In genomic region chrX:13164611-13165010, GRCh38 we compare ENCODE assay signal across 14 cellular contexts.
DNase-seq lines count a peak whose midpoint lies in the region; ATAC-seq and TF ChIP-seq lines count a peak whose summit lies in the region.
"Had no signal": no experiment of that assay in that cellular context is flagged by ENCODE, and none has a peak within 500 bp of the region (broad histone marks: within the 10 kb centered on the region; RNA-seq: fewer than 3 reads in every experiment).

No MANE protein-coding gene starts in this region.

- intact Hi-C loops in heart right ventricle (cut with DNase I) (loop anchor here in 4 of 10 donors (5.0 to 10.0 kb wide), 5 partner anchors 50 to 190 kb away; partner anchors contain the start of gene TMSB4X (in 3 of the 4)), left ventricle myocardium superior (cut with micrococcal nuclease) (no loop called here), vagina (cut with DNase I) (no loop called here)

- peak overlapping the region; percentile 84 for H3K27ac Mint-ChIP-seq in mesothelial cell of epicardium
- H3K27ac Mint-ChIP-seq: activated naive CD4-positive, alpha-beta T cell treated with anti-CD3 and anti-CD28 coated beads, Interleukin-2, amount 10 ng/mL, durations not matched to agents 7 days and 5 days; T-helper 2 cell treated with Interferon-gamma antibody and Interleukin-4, amounts not matched to agents 5 μg/mL and 100 μg/mL, for 36 hours had no signal

- H3K4me1 ChIP-seq in heart right ventricle (peaks cover 2 to 71% (median 21%) of the 10 kb centered on the region in 9 donors), vagina (peaks cover 21% of the 10 kb centered on the region)

- no peaks in the 10 kb centered on the region for H3K27me3 Mint-ChIP-seq in mesothelial cell of epicardium (ENCODE audit: low read depth)
- H3K27me3 Mint-ChIP-seq: activated naive CD4-positive, alpha-beta T cell treated with anti-CD3 and anti-CD28 coated beads, Interleukin-2, amount 10 ng/mL, durations not matched to agents 7 days and 5 days had no signal

- peaks cover 25% of the 10 kb centered on the region for H3K9me3 Mint-ChIP-seq in mesothelial cell of epicardium
- H3K9me3 Mint-ChIP-seq: T-helper 2 cell treated with Interferon-gamma antibody and Interleukin-4, amounts not matched to agents 5 μg/mL and 100 μg/mL, for 36 hours had no signal

- DNase-seq in heart right ventricle: no peak
- DNase-seq in left ventricle myocardium superior: no peak
- DNase-seq in epithelial cell of proximal tubule (ENCODE audit: low read depth): peak; percentile 26
- DNase-seq in mesothelial cell of epicardium (ENCODE audit: low spot score in 2 of 2, unreplicated experiment in 2 of 2): no peak
- no peak for DNase-seq in vagina (ENCODE audit: extremely low spot score in 2 of 2)
- no peak for DNase-seq in substantia nigra (lab: John Stamatoyannopoulos, UW)
- DNase-seq in activated CD4-positive, alpha-beta T cell treated with anti-CD3 and anti-CD28 coated beads, Interleukin-2, amount 50 U/mL, for 1 hour: no peak
- DNase-seq: activated CD8-positive, alpha-beta memory T cell treated with anti-CD3 and anti-CD28 coated beads for 24 hours; activated naive CD4-positive, alpha-beta T cell treated with anti-CD3 and anti-CD28 coated beads, Interleukin-2, amount 10 ng/mL, durations not matched to agents 7 days and 5 days; AML-193; DND-41; PC-3 had no signal

- H3K27ac ChIP-seq in heart right ventricle: peak overlapping the region in 8 of 10 donors; percentile 1 to 88 (median 76)
- peak overlapping the region; percentile 37 for H3K27ac ChIP-seq in vagina
- H3K27ac ChIP-seq in substantia nigra (ENCODE audit: low read depth, low read length, poor library complexity, severe bottlenecking): no peak overlapping the region

- H3K36me3 ChIP-seq in heart right ventricle (no peaks in the 10 kb centered on the region), vagina (no peaks in the 10 kb centered on the region)

- H3K36me3 Mint-ChIP-seq in mesothelial cell of epicardium: peaks cover 2% of the 10 kb centered on the region

- peaks cover 59% of the 10 kb centered on the region for H3K4me1 Mint-ChIP-seq in mesothelial cell of epicardium

- TF ChIP-seq POLR2A in vagina (IDR thresholded peaks at IDR 0.05): no peak

- H3K4me3 ChIP-seq in heart right ventricle: no peak overlapping the region
- H3K4me3 ChIP-seq in epithelial cell of proximal tubule (ENCODE audit: low read depth, low read length): peak overlapping the region; percentile 39
- no peak overlapping the region for H3K4me3 ChIP-seq in vagina

- no peak overlapping the region for H3K4me3 Mint-ChIP-seq in mesothelial cell of epicardium
- H3K4me3 Mint-ChIP-seq: activated naive CD4-positive, alpha-beta T cell treated with anti-CD3 and anti-CD28 coated beads, Interleukin-2, amount 10 ng/mL, durations not matched to agents 7 days and 5 days; T-helper 2 cell treated with Interferon-gamma antibody and Interleukin-4, amounts not matched to agents 5 μg/mL and 100 μg/mL, for 36 hours had no signal

- no peak for ATAC-seq in heart right ventricle
- ATAC-seq in left ventricle myocardium superior: no peak
- no peak for ATAC-seq in GM19463 (IDR thresholded peaks at IDR 0.05; ENCODE audit: unreplicated experiment)
- ATAC-seq: PC-3 had no signal

- no peak for TF ChIP-seq CTCF in heart right ventricle (IDR thresholded peaks at IDR 0.05)
- TF ChIP-seq CTCF in epithelial cell of proximal tubule (conservative IDR thresholded peaks at IDR 0.05; ENCODE audit: low read depth, low read length): no peak
- TF ChIP-seq CTCF in mesothelial cell of epicardium (IDR thresholded peaks at IDR 0.05; ENCODE audit: unreplicated experiment): no peak
- TF ChIP-seq CTCF in vagina (IDR thresholded peaks at IDR 0.05): no peak

- H3K27me3 ChIP-seq in heart right ventricle (peaks cover 0 to 27% (median 0%) of the 10 kb centered on the region in 7 donors), vagina (no peaks in the 10 kb centered on the region)

- 52 to 57% methylated on average over 7 of the region's 7 CpGs for WGBS in heart right ventricle, 2 donors

- H3K9me3 ChIP-seq in heart right ventricle (no peaks in the 10 kb centered on the region), vagina (no peaks in the 10 kb centered on the region)
